ENCODE assay signal across 1 cellular context in the genomic region with DNA sequence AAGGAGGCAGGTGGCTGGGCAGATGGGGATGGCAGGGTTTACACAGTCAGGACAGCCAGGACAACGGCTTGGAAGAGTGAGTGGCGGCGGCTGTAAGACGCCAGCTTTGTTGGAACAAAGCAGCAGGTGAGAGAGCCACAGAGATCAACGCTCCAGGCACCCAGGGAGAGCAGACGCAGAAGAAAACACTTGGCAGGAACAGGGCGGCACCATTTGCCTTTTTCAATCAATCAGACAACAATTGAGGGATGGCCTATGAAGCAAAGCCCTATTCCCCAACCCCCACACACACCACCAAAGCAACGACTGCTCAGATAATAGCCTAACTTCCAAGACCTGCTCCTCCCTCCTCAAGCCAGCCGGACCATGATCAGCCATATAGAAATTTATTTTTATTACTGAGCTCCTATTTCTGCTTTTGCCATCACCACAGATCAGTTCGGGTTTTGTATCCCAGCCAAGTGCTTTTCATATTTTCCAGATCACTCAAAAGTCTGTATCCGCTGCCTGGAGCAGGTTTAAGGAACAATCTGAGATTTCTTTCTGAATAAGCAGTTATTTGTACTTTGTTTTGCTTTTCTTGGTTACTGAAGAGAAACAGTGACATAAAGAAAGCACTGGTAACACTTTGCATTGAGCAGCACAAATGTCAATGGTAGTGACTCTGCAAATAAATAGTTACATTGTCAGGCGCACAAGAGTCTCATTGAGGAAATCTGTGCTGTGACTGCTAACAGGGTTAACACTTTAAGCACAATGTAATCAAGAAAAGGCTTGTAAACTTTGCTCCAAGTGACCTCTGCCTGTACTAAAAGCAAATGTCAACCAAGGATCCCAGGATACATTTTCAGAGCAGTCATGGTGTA.
TF ChIP-seq lines count a peak whose summit lies in the region.

No MANE protein-coding gene starts in this region.

TF ChIP-seq in H1, 55 proteins besides CTCF, POLR2A, EP300 and RAD21 (continued from another document):
- no peak for TF ChIP-seq EGR1 (IDR thresholded peaks at IDR 0.05; ENCODE audit: borderline replicate concordance, low read depth, low read length)
- TF ChIP-seq, protein P1, sequence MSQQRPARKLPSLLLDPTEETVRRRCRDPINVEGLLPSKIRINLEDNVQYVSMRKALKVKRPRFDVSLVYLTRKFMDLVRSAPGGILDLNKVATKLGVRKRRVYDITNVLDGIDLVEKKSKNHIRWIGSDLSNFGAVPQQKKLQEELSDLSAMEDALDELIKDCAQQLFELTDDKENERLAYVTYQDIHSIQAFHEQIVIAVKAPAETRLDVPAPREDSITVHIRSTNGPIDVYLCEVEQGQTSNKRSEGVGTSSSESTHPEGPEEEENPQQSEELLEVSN (IDR thresholded peaks at IDR 0.05), result no peak
- no peak for TF ChIP-seq TAF7 (optimal IDR thresholded peaks at IDR 0.05; ENCODE audit: borderline replicate concordance, low read depth, low read length)
- no peak for TF ChIP-seq HDAC2 (IDR thresholded peaks at IDR 0.05; ENCODE audit: borderline replicate concordance in 1 of 2, low read depth in 2 of 2, low read length in 2 of 2)
- no peak for TF ChIP-seq RNF2 (IDR thresholded peaks at IDR 0.05; ENCODE audit: borderline replicate concordance, low read depth, low read length, missing control alignments, poor library complexity, severe bottlenecking)
- TF ChIP-seq PHF8 (conservative IDR thresholded peaks at IDR 0.05; ENCODE audit: low read depth, low read length), result no peak
- no peak for TF ChIP-seq SIRT6 (IDR thresholded peaks at IDR 0.05; ENCODE audit: low read length)
- TF ChIP-seq SUZ12 (IDR thresholded peaks at IDR 0.05; ENCODE audit: low read length), result no peak
